Comparison of ENCODE assay signal across 1 cellular context in the genomic region with DNA sequence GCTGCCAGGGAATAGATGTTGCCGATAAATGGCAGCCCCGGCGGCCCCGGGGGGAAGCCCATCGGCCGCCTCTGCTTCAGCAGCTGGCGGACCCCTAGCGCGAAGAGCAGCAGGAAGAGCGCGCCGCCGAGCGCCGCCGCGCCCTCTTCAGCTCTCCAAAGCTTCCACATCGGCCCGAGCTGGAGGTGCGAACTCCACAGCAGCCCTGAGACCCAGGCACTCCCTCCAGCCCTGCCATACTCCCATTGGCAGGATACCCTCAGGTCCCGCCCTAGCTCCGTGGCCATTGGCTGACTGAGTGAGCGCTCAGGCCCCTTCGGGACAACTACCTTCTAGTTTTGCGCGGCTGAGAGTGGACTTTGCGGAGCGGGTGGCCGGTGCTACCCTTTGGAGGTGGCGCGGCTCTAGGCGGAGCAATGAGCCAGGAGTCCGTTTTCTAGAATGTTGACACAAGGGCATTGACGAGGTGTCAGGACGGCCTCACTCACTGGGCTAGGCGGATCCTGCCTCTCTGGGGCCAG.
TF ChIP-seq lines count a peak whose summit lies in the region.

A gene with protein sequence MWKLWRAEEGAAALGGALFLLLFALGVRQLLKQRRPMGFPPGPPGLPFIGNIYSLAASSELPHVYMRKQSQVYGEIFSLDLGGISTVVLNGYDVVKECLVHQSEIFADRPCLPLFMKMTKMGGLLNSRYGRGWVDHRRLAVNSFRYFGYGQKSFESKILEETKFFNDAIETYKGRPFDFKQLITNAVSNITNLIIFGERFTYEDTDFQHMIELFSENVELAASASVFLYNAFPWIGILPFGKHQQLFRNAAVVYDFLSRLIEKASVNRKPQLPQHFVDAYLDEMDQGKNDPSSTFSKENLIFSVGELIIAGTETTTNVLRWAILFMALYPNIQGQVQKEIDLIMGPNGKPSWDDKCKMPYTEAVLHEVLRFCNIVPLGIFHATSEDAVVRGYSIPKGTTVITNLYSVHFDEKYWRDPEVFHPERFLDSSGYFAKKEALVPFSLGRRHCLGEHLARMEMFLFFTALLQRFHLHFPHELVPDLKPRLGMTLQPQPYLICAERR (minus strand): TSS at position 196 of the 521 bp plus-strand sequence. CDS start 26 bp downstream, at position 170.

TF ChIP-seq in H1, 55 proteins besides CTCF, POLR2A, EP300 and RAD21:
- TF ChIP-seq YY1 (IDR thresholded peaks at IDR 0.05; ENCODE audit: low read depth, low read length) (no peak), JUN (IDR thresholded peaks at IDR 0.05; ENCODE audit: low read depth, low read length) (no peak), TAF7 (optimal IDR thresholded peaks at IDR 0.05; ENCODE audit: borderline replicate concordance, low read depth, low read length) (peak; percentile 29), ATF2 (IDR thresholded peaks at IDR 0.05; ENCODE audit: low read length) (no peak), CREB1 (IDR thresholded peaks at IDR 0.05) (no peak; the same call in 1 of the 2 replicates), MAX (IDR thresholded peaks at IDR 0.05) (peak; percentile 88), CEBPB (IDR thresholded peaks at IDR 0.05; ENCODE audit: low read depth, low read length) (no peak), KDM1A (IDR thresholded peaks at IDR 0.05; ENCODE audit: borderline replicate concordance, low read length) (0 out of 2 replicates have a peak, but pooled peaks have one; percentile 67), NANOG (IDR thresholded peaks at IDR 0.05; ENCODE audit: insufficient read depth, low read depth, low read length, poor library complexity, severe bottlenecking) (no peak), RFX5 (IDR thresholded peaks at IDR 0.05; ENCODE audit: borderline replicate concordance, low read depth, low read length) (no peak), HDAC6 (IDR thresholded peaks at IDR 0.05; ENCODE audit: low read depth, low read length) (no peak), TBP (IDR thresholded peaks at IDR 0.05; ENCODE audit: low read depth, low read length) (peak; percentile 52; the same call in 1 of the 2 replicates), SIN3A (conservative IDR thresholded peaks at IDR 0.05 in 1 of 2, IDR thresholded peaks at IDR 0.05 in 1 of 2; ENCODE audit: low read depth in 1 of 2, low read length in 2 of 2) (peak in 1 of 2 experiments; percentile 13; a peak in 1 of 4 replicates), SRF (IDR thresholded peaks at IDR 0.05; ENCODE audit: low read depth, low read length) (no peak), SP2 (IDR thresholded peaks at IDR 0.05; ENCODE audit: low read length) (peak; percentile 73), RBBP5 (IDR thresholded peaks at IDR 0.05; ENCODE audit: borderline replicate concordance, low read depth, low read length) (peak; percentile 48), TAF1 (IDR thresholded peaks at IDR 0.05; ENCODE audit: low read depth, low read length) (peak; percentile 55), KDM4A (IDR thresholded peaks at IDR 0.05; ENCODE audit: low read depth, low read length, severe bottlenecking) (peak; percentile 95), CHD2 (IDR thresholded peaks at IDR 0.05; ENCODE audit: low read length) (peak; percentile 84), EGR1 (IDR thresholded peaks at IDR 0.05; ENCODE audit: borderline replicate concordance, low read depth, low read length) (no peak), GABPA (IDR thresholded peaks at IDR 0.05; ENCODE audit: borderline replicate concordance, insufficient read depth, low read length) (no peak), PHF8 (conservative IDR thresholded peaks at IDR 0.05; ENCODE audit: low read depth, low read length) (no peak), CHD1 (IDR thresholded peaks at IDR 0.05; ENCODE audit: low read depth, low read length) (no peak), SP1 (IDR thresholded peaks at IDR 0.05; ENCODE audit: low read depth, low read length) (peak; percentile 98), USF2 (IDR thresholded peaks at IDR 0.05; ENCODE audit: low read length) (no peak)
- TF ChIP-seq, protein P1, sequence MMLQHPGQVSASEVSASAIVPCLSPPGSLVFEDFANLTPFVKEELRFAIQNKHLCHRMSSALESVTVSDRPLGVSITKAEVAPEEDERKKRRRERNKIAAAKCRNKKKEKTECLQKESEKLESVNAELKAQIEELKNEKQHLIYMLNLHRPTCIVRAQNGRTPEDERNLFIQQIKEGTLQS (IDR thresholded peaks at IDR 0.05; ENCODE audit: insufficient read depth, low read depth, low read length), result no peak
- TF ChIP-seq, protein P2, sequence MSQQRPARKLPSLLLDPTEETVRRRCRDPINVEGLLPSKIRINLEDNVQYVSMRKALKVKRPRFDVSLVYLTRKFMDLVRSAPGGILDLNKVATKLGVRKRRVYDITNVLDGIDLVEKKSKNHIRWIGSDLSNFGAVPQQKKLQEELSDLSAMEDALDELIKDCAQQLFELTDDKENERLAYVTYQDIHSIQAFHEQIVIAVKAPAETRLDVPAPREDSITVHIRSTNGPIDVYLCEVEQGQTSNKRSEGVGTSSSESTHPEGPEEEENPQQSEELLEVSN (IDR thresholded peaks at IDR 0.05), result peak; percentile 94
